Comparison of ENCODE assay signal across 10 cellular contexts in genomic region chr6:72631480-72631879, GRCh38.
"Had no signal": no experiment of that assay in that cellular context is flagged by ENCODE, and none has a peak within 500 bp of the region (broad histone marks: within the 10 kb centered on the region; RNA-seq: fewer than 3 reads in every experiment).

No MANE protein-coding gene starts in this region.

- H3K9me3 Mint-ChIP-seq: natural killer cell; stimulated activated memory B cell treated with anti-CD40 and anti-IgM and Interleukin-4, amounts not matched to agents 10 μg/mL and 1 μg/mL and 100 μg/mL, for 72 hours had no signal

- H3K27me3 Mint-ChIP-seq: stimulated activated memory B cell treated with anti-CD40 and anti-IgM and Interleukin-4, amounts not matched to agents 10 μg/mL and 1 μg/mL and 100 μg/mL, for 72 hours had no signal

- H3K36me3 Mint-ChIP-seq: natural killer cell had no signal

- H3K27ac Mint-ChIP-seq: natural killer cell; stimulated activated memory B cell treated with anti-CD40 and anti-IgM and Interleukin-4, amounts not matched to agents 10 μg/mL and 1 μg/mL and 100 μg/mL, for 72 hours had no signal

- H3K4me3 ChIP-seq: left lung, tibial artery, vagina had no signal

- H3K4me3 Mint-ChIP-seq: natural killer cell; stimulated activated memory B cell treated with anti-CD40 and anti-IgM and Interleukin-4, amounts not matched to agents 10 μg/mL and 1 μg/mL and 100 μg/mL, for 72 hours had no signal

- DNase-seq: activated naive CD4-positive, alpha-beta T cell; activated T-cell treated with anti-CD3 and anti-CD28 coated beads for 4 hours; aorta; left lung; natural killer cell; posterior cingulate gyrus; retina; tibial artery had no signal
